Comparison of ENCODE assay signal across 11 cellular contexts in genomic region chr10:1195828-1196227, GRCh38.
"Had no signal": no experiment of that assay in that cellular context is flagged by ENCODE, and none has a peak within 500 bp of the region (broad histone marks: within the 10 kb centered on the region; RNA-seq: fewer than 3 reads in every experiment).

No MANE protein-coding gene starts in this region.

- H3K4me3 Mint-ChIP-seq: activated CD4-positive, alpha-beta memory T cell treated with anti-CD3 and anti-CD28 coated beads for 36 hours; stimulated activated effector memory CD8-positive, alpha-beta T cell treated with anti-CD3 and anti-CD28 coated beads, Interleukin-12 subunit alpha, Interleukin-12 subunit beta, amount 100 ng/mL, for 72 hours had no signal

- H3K4me1 Mint-ChIP-seq: stimulated activated effector memory CD8-positive, alpha-beta T cell treated with anti-CD3 and anti-CD28 coated beads, Interleukin-12 subunit alpha, Interleukin-12 subunit beta, amount 100 ng/mL, for 72 hours had no signal

- H3K27me3 Mint-ChIP-seq: activated CD4-positive, alpha-beta memory T cell treated with anti-CD3 and anti-CD28 coated beads for 36 hours had no signal

- H3K4me3 ChIP-seq: right atrium auricular region, upper lobe of right lung had no signal

- ATAC-seq: stimulated activated effector memory CD8-positive, alpha-beta T cell treated with anti-CD3 and anti-CD28 coated beads, Interleukin-12 subunit alpha, Interleukin-12 subunit beta, amount 100 ng/mL, for 72 hours; upper lobe of right lung had no signal

- H3K36me3 Mint-ChIP-seq: activated CD4-positive, alpha-beta memory T cell treated with anti-CD3 and anti-CD28 coated beads for 36 hours; stimulated activated effector memory CD8-positive, alpha-beta T cell treated with anti-CD3 and anti-CD28 coated beads, Interleukin-12 subunit alpha, Interleukin-12 subunit beta, amount 100 ng/mL, for 72 hours had no signal

- H3K27me3 ChIP-seq: right atrium auricular region had no signal

- DNase-seq: activated CD4-positive, alpha-beta memory T cell treated with anti-CD3 and anti-CD28 coated beads for 36 hours; activated naive CD4-positive, alpha-beta T cell treated with Interleukin-2 at 50 U/mL for 16 hours; activated T-cell treated with anti-CD3 and anti-CD28 coated beads, Interleukin-2, amount 50 U/mL, for 48 hours; central memory CD4-positive, alpha-beta T cell; erythroblast; islet precursor cell; small intestine; T-helper 9 cell had no signal

- H3K4me1 ChIP-seq: right atrium auricular region, upper lobe of right lung had no signal

- H3K36me3 ChIP-seq: right atrium auricular region, upper lobe of right lung had no signal

- H3K27ac Mint-ChIP-seq: activated CD4-positive, alpha-beta memory T cell treated with anti-CD3 and anti-CD28 coated beads for 36 hours; stimulated activated effector memory CD8-positive, alpha-beta T cell treated with anti-CD3 and anti-CD28 coated beads, Interleukin-12 subunit alpha, Interleukin-12 subunit beta, amount 100 ng/mL, for 72 hours had no signal

- H3K9me3 Mint-ChIP-seq: activated CD4-positive, alpha-beta memory T cell treated with anti-CD3 and anti-CD28 coated beads for 36 hours; stimulated activated effector memory CD8-positive, alpha-beta T cell treated with anti-CD3 and anti-CD28 coated beads, Interleukin-12 subunit alpha, Interleukin-12 subunit beta, amount 100 ng/mL, for 72 hours had no signal

- H3K27ac ChIP-seq: right atrium auricular region, upper lobe of right lung had no signal

- H3K9me3 ChIP-seq: right atrium auricular region, upper lobe of right lung had no signal
